26 cellular contexts compared by ENCODE assay signal in genomic region chr3:126525091-126525852, GRCh38. TPM values are rescaled to one million over a fixed set of nuclear protein-coding genes. Genes with fewer than 3 reads are reported as not detected.
DNase-seq lines count a peak whose midpoint lies in the region; ATAC-seq, FAIRE-seq and TF ChIP-seq lines count a peak whose summit lies in the region.
"Had no signal": no experiment of that assay in that cellular context is flagged by ENCODE, and none has a peak within 500 bp of the region (broad histone marks: within the 10 kb centered on the region; RNA-seq: fewer than 3 reads in every experiment).

No MANE protein-coding gene starts in this region.

- peaks cover 20% of the 10 kb centered on the region for H3K4me1 Mint-ChIP-seq in Calu3 (ENCODE audit: low read depth, unreplicated experiment)
- no peaks in the 10 kb centered on the region for H3K4me1 Mint-ChIP-seq in activated CD4-positive, alpha-beta T cell treated with anti-CD3 and anti-CD28 coated beads for 36 hours
- H3K4me1 Mint-ChIP-seq: memory B cell had no signal

- FAIRE-seq in kidney (lab: Jason Lieb, UNC), result no peak
- FAIRE-seq: G401.6 had no signal

- H3K27ac Mint-ChIP-seq in Calu3 (ENCODE audit: unreplicated experiment), result no peak overlapping the region
- no peak overlapping the region for H3K27ac Mint-ChIP-seq in activated CD4-positive, alpha-beta T cell treated with anti-CD3 and anti-CD28 coated beads for 36 hours
- H3K27ac Mint-ChIP-seq: activated CD8-positive, alpha-beta T cell treated with anti-CD3 and anti-CD28 coated beads for 36 hours; activated naive CD4-positive, alpha-beta T cell treated with anti-CD3 and anti-CD28 coated beads for 36 hours; CD4-positive, alpha-beta T cell; memory B cell; naive B cell; T-helper 2 cell treated with Interferon-gamma antibody and Interleukin-4, amounts not matched to agents 5 μg/mL and 100 μg/mL, for 36 hours had no signal

- CTCF ChIA-PET in Calu3 (lab: Charles Lee), result interaction anchor here (0.6 to 1.1 kb wide), 2 partner anchors 13 to 944 kb away, joined by 3 read pairs; no protein-coding TSS in a partner anchor
- CTCF ChIA-PET in activated CD4-positive, alpha-beta T cell treated with anti-CD3 and anti-CD28 coated beads for 36 hours (lab: Charles Lee), result interaction anchor here (0.7 kb wide), 1 partner anchor 1044 kb away, joined by 3 read pairs; no protein-coding TSS in a partner anchor

- intact Hi-C loops in Calu3 (cut with micrococcal nuclease; ENCODE audit: unreplicated experiment) (loop anchor here (10.0 kb wide), 2 partner anchors 130 to 930 kb away; partner anchors contain the start of gene TXNRD3), kidney (cut with DNase I) (no loop called here), posterior vena cava (cut with DNase I) (loop anchor here in 1 of 2 donors (10.0 kb wide), 1 partner anchor 1010 kb away; no protein-coding TSS in a partner anchor)
- intact Hi-C loops in activated CD4-positive, alpha-beta T cell treated with anti-CD3 and anti-CD28 coated beads for 36 hours (cut with DNase I, micrococcal nuclease), result loop anchor here in 1 of 2 experiments (10.0 kb wide), 1 partner anchor 1020 kb away; no protein-coding TSS in a partner anchor

- H3K4me3 ChIP-seq in NB4 (ENCODE audit: low read depth, low read length) (peak overlapping the region; percentile 54), kidney (ENCODE audit: low read length in 2 of 2) (peak overlapping the region; percentile 54 to 64)

- H3K4me1 ChIP-seq in kidney (ENCODE audit: control insufficient read depth in 1 of 2, insufficient read depth in 1 of 2, low read depth in 1 of 2, low read length in 2 of 2), result peaks cover 4 to 5% of the 10 kb centered on the region in 2 donors

- H3K4me3 Mint-ChIP-seq in Calu3 (ENCODE audit: low read depth, unreplicated experiment), result peak overlapping the region; percentile 68
- H3K4me3 Mint-ChIP-seq in activated CD4-positive, alpha-beta T cell treated with anti-CD3 and anti-CD28 coated beads for 36 hours, result no peak overlapping the region
- H3K4me3 Mint-ChIP-seq: CD4-positive, alpha-beta T cell; memory B cell; T-helper 2 cell treated with Interferon-gamma antibody and Interleukin-4, amounts not matched to agents 5 μg/mL and 100 μg/mL, for 36 hours had no signal

- peaks cover 5% of the 10 kb centered on the region for H3K36me3 Mint-ChIP-seq in Calu3 (ENCODE audit: insufficient read depth, unreplicated experiment)
- H3K36me3 Mint-ChIP-seq in activated CD4-positive, alpha-beta T cell treated with anti-CD3 and anti-CD28 coated beads for 36 hours (ENCODE audit: low read depth), result no peaks in the 10 kb centered on the region
- H3K36me3 Mint-ChIP-seq: memory B cell, naive B cell had no signal

- H3K36me3 ChIP-seq in kidney (ENCODE audit: control insufficient read depth in 1 of 2, insufficient read depth in 2 of 2, low read length in 2 of 2), result no peaks in the 10 kb centered on the region
- H3K36me3 ChIP-seq: suprapubic skin, vagina had no signal

- no peaks in the 10 kb centered on the region for H3K9me3 ChIP-seq in kidney (ENCODE audit: control insufficient read depth in 1 of 2, low read length in 2 of 2)
- H3K9me3 ChIP-seq: suprapubic skin, vagina had no signal

- no TSS peak for BruUV-seq in Calu3 (replicated peaks; lab: Mats Ljungman, UMichigan)

- TF ChIP-seq CTCF in Calu3 (IDR thresholded peaks at IDR 0.05; ENCODE audit: unreplicated experiment) (no peak), NB4 (IDR thresholded peaks at IDR 0.05; ENCODE audit: low read depth, low read length) (no peak), kidney (IDR thresholded peaks at IDR 0.05; ENCODE audit: borderline replicate concordance, extremely low read depth, insufficient read depth) (no peak)

- DNase-seq in Calu3 (no peak), NB4 (ENCODE audit: low read depth) (no peak), kidney (peak; percentile 56), posterior vena cava (ENCODE audit: low spot score) (peak; percentile 56)
- DNase-seq in activated CD4-positive, alpha-beta T cell treated with anti-CD3 and anti-CD28 coated beads, Interleukin-2, amount 50 U/mL, for 48 hours, result no peak
- DNase-seq in activated CD4-positive, alpha-beta T cell treated with anti-CD3 and anti-CD28 coated beads for 36 hours, result no peak
- DNase-seq: activated naive CD4-positive, alpha-beta T cell treated with anti-CD3 and anti-CD28 coated beads for 36 hours; activated T-cell treated with anti-CD3 and anti-CD28 coated beads, Interleukin-2, amount 50 U/mL, for 1 hour; CD4-positive, alpha-beta T cell; central memory CD4-positive, alpha-beta T cell; DMS153; HCEC 1CT; islet precursor cell; naive B cell; NCI-H2171; NCI-H524 treated with DMSO at 0.1 percent for 48 hours had no signal

- TF ChIP-seq POLR2A in NB4 (IDR thresholded peaks at IDR 0.05; ENCODE audit: extremely low read depth, insufficient read length), result no peak

- H3K27ac ChIP-seq in kidney (ENCODE audit: low read depth in 2 of 2, low read length in 2 of 2), result no peak overlapping the region
- H3K27ac ChIP-seq: epithelial cell of prostate, parathyroid adenoma, suprapubic skin, vagina had no signal

- peak overlapping the region in 1 of 2 donors; percentile 26 for H3K9ac ChIP-seq in kidney (ENCODE audit: low read length in 2 of 2)
- H3K9ac ChIP-seq: parathyroid adenoma had no signal

- no peak for ATAC-seq in activated CD4-positive, alpha-beta T cell treated with anti-CD3 and anti-CD28 coated beads for 36 hours
- no peak for ATAC-seq in activated CD4-positive, CD25-positive, alpha-beta regulatory T cell treated with anti-CD3 and anti-CD28 coated beads, Interleukin-2, amount 50 U/mL, for 24 hours

- peaks cover 51% of the 10 kb centered on the region for H3K27me3 Mint-ChIP-seq in Calu3 (ENCODE audit: unreplicated experiment)
- H3K27me3 Mint-ChIP-seq in activated CD4-positive, alpha-beta T cell treated with anti-CD3 and anti-CD28 coated beads for 36 hours, result peaks cover 7% of the 10 kb centered on the region

- POLR2A ChIA-PET in activated CD4-positive, alpha-beta T cell treated with anti-CD3 and anti-CD28 coated beads for 36 hours (lab: Charles Lee), result no interaction called here

- H3K9me3 Mint-ChIP-seq in Calu3 (ENCODE audit: low read depth, unreplicated experiment), result no peaks in the 10 kb centered on the region
- H3K9me3 Mint-ChIP-seq in activated CD4-positive, alpha-beta T cell treated with anti-CD3 and anti-CD28 coated beads for 36 hours (ENCODE audit: low read depth), result no peaks in the 10 kb centered on the region
- H3K9me3 Mint-ChIP-seq: activated CD8-positive, alpha-beta T cell treated with anti-CD3 and anti-CD28 coated beads for 36 hours; activated naive CD4-positive, alpha-beta T cell treated with anti-CD3 and anti-CD28 coated beads for 36 hours; CD4-positive, alpha-beta T cell; memory B cell; naive B cell; T-helper 2 cell treated with Interferon-gamma antibody and Interleukin-4, amounts not matched to agents 5 μg/mL and 100 μg/mL, for 36 hours had no signal

RNA-seq across cellular contexts. Expression of gene CHST13, which starts 1.3 kb away (rescaled TPM):
- total RNA-seq in Calu3 (2022) (1.1 and 1.3 TPM in 2 replicates), kidney (3.3 TPM), posterior vena cava (under 1 TPM; 0.86 to 0.88 TPM)
- polyA plus RNA-seq in kidney (ENCODE audit: insufficient read depth, low read depth, low replicate concordance), result 7.0 TPM
- not detected for total RNA-seq in activated CD4-positive, alpha-beta T cell treated with anti-CD3 and anti-CD28 coated beads for 36 hours
- total RNA-seq: activated CD8-positive, alpha-beta T cell treated with anti-CD3 and anti-CD28 coated beads for 36 hours; activated naive CD4-positive, alpha-beta T cell treated with anti-CD3 and anti-CD28 coated beads for 36 hours; CD4-positive, alpha-beta T cell; MCF 10A; suprapubic skin had no signal

RNA-seq across cellular contexts. Expression of gene UROC1, which starts 7.7 kb away (rescaled TPM):
- total RNA-seq in Calu3 (2022) (not detected in 2 replicates), kidney (not detected), posterior vena cava (not detected)
- not detected for polyA plus RNA-seq in kidney (ENCODE audit: insufficient read depth, low read depth, low replicate concordance)
- not detected for total RNA-seq in activated CD4-positive, alpha-beta T cell treated with anti-CD3 and anti-CD28 coated beads for 36 hours
- total RNA-seq: activated CD8-positive, alpha-beta T cell treated with anti-CD3 and anti-CD28 coated beads for 36 hours; activated naive CD4-positive, alpha-beta T cell treated with anti-CD3 and anti-CD28 coated beads for 36 hours; CD4-positive, alpha-beta T cell; MCF 10A; suprapubic skin; vagina had no signal

RNA-seq across cellular contexts. Expression of gene C3orf22, which starts 33.5 kb away (rescaled TPM):
- not detected in 2 replicates for total RNA-seq in Calu3 (2022)
- not detected for total RNA-seq in kidney
- polyA plus RNA-seq in kidney (ENCODE audit: insufficient read depth, low read depth, low replicate concordance), result not detected
- not detected for total RNA-seq in posterior vena cava
- not detected for total RNA-seq in activated CD4-positive, alpha-beta T cell treated with anti-CD3 and anti-CD28 coated beads for 36 hours
- total RNA-seq: activated CD8-positive, alpha-beta T cell treated with anti-CD3 and anti-CD28 coated beads for 36 hours; activated naive CD4-positive, alpha-beta T cell treated with anti-CD3 and anti-CD28 coated beads for 36 hours; CD4-positive, alpha-beta T cell; MCF 10A; suprapubic skin; vagina had no signal

RNA-seq across cellular contexts. Expression of gene ZXDC, which starts 49.6 kb away (rescaled TPM):
- total RNA-seq in Calu3 (2022), result 62.3 and 63.8 TPM in 2 replicates
- 44.8 TPM for total RNA-seq in kidney
- 11.4 TPM for polyA plus RNA-seq in kidney (ENCODE audit: insufficient read depth, low read depth, low replicate concordance)
- total RNA-seq in posterior vena cava, result 10 to 100 TPM; 26.8 to 26.9 TPM
- 10 to 100 TPM; 21.6 to 23.1 TPM for total RNA-seq in activated CD4-positive, alpha-beta T cell treated with anti-CD3 and anti-CD28 coated beads for 36 hours

Comparison
In these comparisons a context has a peak if more than half of its experiments do, and no peak if none do; other contexts are left out.
1. DNase-seq: peak in kidney (single experiment) and posterior vena cava (single experiment); none in Calu3 (single experiment), NB4 (single experiment), activated CD4-positive, alpha-beta T cell treated with anti-CD3 and anti-CD28 coated beads, Interleukin-2, amount 50 U/mL, for 48 hours (0 of 2) and activated CD4-positive, alpha-beta T cell treated with anti-CD3 and anti-CD28 coated beads for 36 hours (single experiment).